ENCODE assay signal across 25 cellular contexts in genomic region chr10:7700577-7701125, GRCh38. TPM values are rescaled to one million over a fixed set of nuclear protein-coding genes. Genes with fewer than 3 reads are reported as not detected.
A peak's percentile ranks its signal among the peaks of the same experiment; 100 is the strongest.
DNase-seq lines count a peak whose midpoint lies in the region; ATAC-seq and TF ChIP-seq lines count a peak whose summit lies in the region.
"Had no signal": no experiment of that assay in that cellular context is flagged by ENCODE, and none has a peak within 500 bp of the region (broad histone marks: within the 10 kb centered on the region; RNA-seq: fewer than 3 reads in every experiment).

No MANE protein-coding gene starts in this region.

- peak; percentile 30 for TF ChIP-seq EP300 in neural cell (conservative IDR thresholded peaks at IDR 0.05; ENCODE audit: poor library complexity, severe bottlenecking)

- H3K27me3 Mint-ChIP-seq in Calu3 (ENCODE audit: unreplicated experiment): no peaks in the 10 kb centered on the region
- peaks cover 34% of the 10 kb centered on the region for H3K27me3 Mint-ChIP-seq in activated CD8-positive, alpha-beta memory T cell treated with anti-CD3 and anti-CD28 coated beads, Interleukin-2, amount 10 ng/mL, durations not matched to agents 7 days and 5 days

- BruUV-seq in Calu3 (replicated peaks; lab: Mats Ljungman, UMichigan): no TSS peak

- TF ChIP-seq CTCF in Calu3 (IDR thresholded peaks at IDR 0.05; ENCODE audit: unreplicated experiment) (no peak), RWPE2 (IDR thresholded peaks at IDR 0.05; ENCODE audit: poor library complexity, severe bottlenecking) (no peak), fibroblast of mammary gland (conservative IDR thresholded peaks at IDR 0.05; ENCODE audit: control insufficient read depth, insufficient read depth, low read depth, low read length) (no peak), neural cell (IDR thresholded peaks at IDR 0.05; ENCODE audit: poor library complexity, severe bottlenecking) (no peak)

- H3K9me3 ChIP-seq in RWPE2 (ENCODE audit: severe bottlenecking): no peaks in the 10 kb centered on the region
- H3K9me3 ChIP-seq in neural cell (ENCODE audit: low read length): no peaks in the 10 kb centered on the region
- H3K9me3 ChIP-seq: transverse colon had no signal

- no peak overlapping the region for H3K4me3 Mint-ChIP-seq in Calu3 (ENCODE audit: low read depth, unreplicated experiment)
- H3K4me3 Mint-ChIP-seq in activated CD8-positive, alpha-beta memory T cell treated with anti-CD3 and anti-CD28 coated beads, Interleukin-2, amount 10 ng/mL, durations not matched to agents 7 days and 5 days: no peak overlapping the region
- H3K4me3 Mint-ChIP-seq: activated naive CD8-positive, alpha-beta T cell treated with anti-CD3 and anti-CD28 coated beads, Interleukin-2, amount 10 ng/mL, durations not matched to agents 7 days and 5 days; activated T-helper 17 cell treated with anti-CD3 and anti-CD28 coated beads, Interleukin-2, amount 50 U/mL, for 72 hours; CD4-positive, CD25-positive, alpha-beta regulatory T cell had no signal

- H3K36me3 ChIP-seq in RWPE2 (ENCODE audit: low read depth): no peaks in the 10 kb centered on the region
- no peaks in the 10 kb centered on the region for H3K36me3 ChIP-seq in neural cell (ENCODE audit: insufficient read depth, low read length)
- H3K36me3 ChIP-seq: transverse colon had no signal

- H3K79me2 ChIP-seq in neural cell (replicated peaks; ENCODE audit: insufficient read depth, low read length): no peaks in the 10 kb centered on the region

- no peak overlapping the region for H2AFZ ChIP-seq in neural cell (ENCODE audit: low read depth, low read length)

- H3K4me2 ChIP-seq in neural cell (ENCODE audit: low read length): no peak overlapping the region

- H3K27me3 ChIP-seq in RWPE2 (ENCODE audit: insufficient read depth, poor library complexity, severe bottlenecking) (no peaks in the 10 kb centered on the region), neural cell (ENCODE audit: insufficient read depth, low read depth, low read length) (no peaks in the 10 kb centered on the region)
- H3K27me3 ChIP-seq: transverse colon had no signal

- DNase-seq in Calu3 (peak; percentile 42), RWPE2 (ENCODE audit: low spot score) (no peak), fibroblast of mammary gland (ENCODE audit: low read depth) (peak; percentile 2), GM03348 (ENCODE audit: low spot score) (no peak), NCI-H1092 (lab: John Stamatoyannopoulos, UW) (no peak), HK-2 (ENCODE audit: unreplicated experiment) (no peak)
- DNase-seq in activated CD8-positive, alpha-beta memory T cell treated with anti-CD3 and anti-CD28 coated beads, Interleukin-2, amount 10 ng/mL, durations not matched to agents 7 days and 5 days: no peak
- DNase-seq: activated naive CD8-positive, alpha-beta T cell treated with anti-CD3 and anti-CD28 coated beads, Interleukin-2, amount 10 ng/mL, durations not matched to agents 7 days and 5 days; CD4-positive, CD25-positive, alpha-beta regulatory T cell; DMS79 treated with DMSO at 0.1 percent for 48 hours; HCEC 1CT; hippocampal formation; left colon; NCI-H187; NCI-H226; stimulated activated naive CD4-positive, alpha-beta T cell treated with Interleukin-2 at 50 U/mL for 16 hours; transverse colon had no signal

- H3K4me3 ChIP-seq in RWPE2 (ENCODE audit: severe bottlenecking) (no peak overlapping the region), fibroblast of mammary gland (ENCODE audit: control insufficient read depth, low read depth, low read length) (no peak overlapping the region), neural cell (ENCODE audit: low read length) (no peak overlapping the region)
- H3K4me3 ChIP-seq: transverse colon had no signal

- H3K9me3 Mint-ChIP-seq in Calu3 (ENCODE audit: low read depth, unreplicated experiment): no peaks in the 10 kb centered on the region
- H3K9me3 Mint-ChIP-seq in activated CD8-positive, alpha-beta memory T cell treated with anti-CD3 and anti-CD28 coated beads, Interleukin-2, amount 10 ng/mL, durations not matched to agents 7 days and 5 days (ENCODE audit: low read depth): no peaks in the 10 kb centered on the region
- H3K9me3 Mint-ChIP-seq: activated naive CD8-positive, alpha-beta T cell treated with anti-CD3 and anti-CD28 coated beads, Interleukin-2, amount 10 ng/mL, durations not matched to agents 7 days and 5 days; activated T-helper 17 cell treated with anti-CD3 and anti-CD28 coated beads, Interleukin-2, amount 50 U/mL, for 72 hours had no signal

- peak; percentile 84 for ATAC-seq in RWPE2 (ENCODE audit: low read depth)
- ATAC-seq in activated CD8-positive, alpha-beta memory T cell treated with anti-CD3 and anti-CD28 coated beads, Interleukin-2, amount 10 ng/mL, durations not matched to agents 7 days and 5 days: no peak
- ATAC-seq: activated T-helper 17 cell treated with anti-CD3 and anti-CD28 coated beads, Interleukin-2, amount 50 U/mL, for 72 hours; left colon; Panc1; sciatic nerve had no signal

- H3K9ac ChIP-seq in neural cell (ENCODE audit: low read length): no peak overlapping the region

- TF ChIP-seq RAD21 in neural cell (conservative IDR thresholded peaks at IDR 0.05): no peak

- no peak overlapping the region for H3K27ac ChIP-seq in RWPE2 (ENCODE audit: poor library complexity, severe bottlenecking)
- H3K27ac ChIP-seq in neural cell (ENCODE audit: low read length): no peak overlapping the region
- H3K27ac ChIP-seq: transverse colon had no signal

- H3K9me2 ChIP-seq in neural cell (ENCODE audit: insufficient read depth, low read length): no peaks in the 10 kb centered on the region

- H3K4me1 ChIP-seq in RWPE2 (ENCODE audit: insufficient read depth, poor library complexity, severe bottlenecking): no peaks in the 10 kb centered on the region
- H3K4me1 ChIP-seq: transverse colon had no signal

- peaks cover 5% of the 10 kb centered on the region for H3K36me3 Mint-ChIP-seq in Calu3 (ENCODE audit: insufficient read depth, unreplicated experiment)
- H3K36me3 Mint-ChIP-seq in activated CD8-positive, alpha-beta memory T cell treated with anti-CD3 and anti-CD28 coated beads, Interleukin-2, amount 10 ng/mL, durations not matched to agents 7 days and 5 days: no peaks in the 10 kb centered on the region
- H3K36me3 Mint-ChIP-seq: activated naive CD8-positive, alpha-beta T cell treated with anti-CD3 and anti-CD28 coated beads, Interleukin-2, amount 10 ng/mL, durations not matched to agents 7 days and 5 days; CD4-positive, CD25-positive, alpha-beta regulatory T cell had no signal

- H3F3A ChIP-seq in neural cell (ENCODE audit: insufficient read depth, low read length, poor library complexity, severe bottlenecking): no peaks in the 10 kb centered on the region

- H3K27ac Mint-ChIP-seq in Calu3 (ENCODE audit: unreplicated experiment): peak overlapping the region; percentile 54
- no peak overlapping the region for H3K27ac Mint-ChIP-seq in activated CD8-positive, alpha-beta memory T cell treated with anti-CD3 and anti-CD28 coated beads, Interleukin-2, amount 10 ng/mL, durations not matched to agents 7 days and 5 days
- H3K27ac Mint-ChIP-seq: activated naive CD8-positive, alpha-beta T cell treated with anti-CD3 and anti-CD28 coated beads, Interleukin-2, amount 10 ng/mL, durations not matched to agents 7 days and 5 days; activated T-helper 17 cell treated with anti-CD3 and anti-CD28 coated beads, Interleukin-2, amount 50 U/mL, for 72 hours; CD4-positive, CD25-positive, alpha-beta regulatory T cell had no signal

- peaks cover 61% of the 10 kb centered on the region for H3K4me1 Mint-ChIP-seq in Calu3 (ENCODE audit: low read depth, unreplicated experiment)
- no peaks in the 10 kb centered on the region for H3K4me1 Mint-ChIP-seq in activated CD8-positive, alpha-beta memory T cell treated with anti-CD3 and anti-CD28 coated beads, Interleukin-2, amount 10 ng/mL, durations not matched to agents 7 days and 5 days
- H3K4me1 Mint-ChIP-seq: activated naive CD8-positive, alpha-beta T cell treated with anti-CD3 and anti-CD28 coated beads, Interleukin-2, amount 10 ng/mL, durations not matched to agents 7 days and 5 days; activated T-helper 17 cell treated with anti-CD3 and anti-CD28 coated beads, Interleukin-2, amount 50 U/mL, for 72 hours; CD4-positive, CD25-positive, alpha-beta regulatory T cell had no signal

- CTCF ChIA-PET in Calu3 (lab: Charles Lee): interaction anchor here (0.9 to 1.1 kb wide), 3 partner anchors 14 to 175 kb away, joined by 3 to 15 read pairs (median 8); no protein-coding TSS in a partner anchor
- CTCF ChIA-PET in activated CD8-positive, alpha-beta memory T cell treated with anti-CD3 and anti-CD28 coated beads, Interleukin-2, amount 10 ng/mL, durations not matched to agents 7 days and 5 days (lab: Charles Lee): interaction anchor here (0.7 to 1.3 kb wide), 2 partner anchors 14 to 112 kb away, joined by 5 read pairs; no protein-coding TSS in a partner anchor

- no peaks in the 10 kb centered on the region for H4K20me1 ChIP-seq in neural cell (ENCODE audit: insufficient read depth)

- intact Hi-C loops in Calu3 (cut with micrococcal nuclease; ENCODE audit: unreplicated experiment): no loop called here

RNA-seq across cellular contexts. Expression of gene ITIH2, which starts 2.5 kb away (rescaled TPM):
- 1.1 and 1.7 TPM in 2 replicates for total RNA-seq in Calu3 (2022)
- not detected in 2 replicates for polyA plus RNA-seq in neural cell
- not detected in 2 replicates for polyA minus RNA-seq in neural cell
- not detected for total RNA-seq in activated CD8-positive, alpha-beta memory T cell treated with anti-CD3 and anti-CD28 coated beads, Interleukin-2, amount 10 ng/mL, durations not matched to agents 7 days and 5 days
- total RNA-seq: activated naive CD8-positive, alpha-beta T cell treated with anti-CD3 and anti-CD28 coated beads, Interleukin-2, amount 10 ng/mL, durations not matched to agents 7 days and 5 days; activated T-helper 17 cell treated with anti-CD3 and anti-CD28 coated beads, Interleukin-2, amount 50 U/mL, for 72 hours; cardiac septum; CD4-positive, CD25-positive, alpha-beta regulatory T cell; fibroblast of lung; HT-29; left colon; sciatic nerve; transverse colon had no signal
- polyA plus RNA-seq: AG04450; CD4-positive, CD25-positive, alpha-beta regulatory T cell; fibroblast of lung had no signal

RNA-seq across cellular contexts. Expression of gene ITIH5, which starts 33.9 kb away (rescaled TPM):
- 2.0 and 5.2 TPM in 2 replicates for total RNA-seq in Calu3 (2022)
- polyA plus RNA-seq in neural cell: 0.28 TPM in 1 of 2 replicates, not detected in the other
- polyA minus RNA-seq in neural cell: 0.23 and 0.24 TPM in 2 replicates
- not detected for total RNA-seq in activated CD8-positive, alpha-beta memory T cell treated with anti-CD3 and anti-CD28 coated beads, Interleukin-2, amount 10 ng/mL, durations not matched to agents 7 days and 5 days
- total RNA-seq: activated naive CD8-positive, alpha-beta T cell treated with anti-CD3 and anti-CD28 coated beads, Interleukin-2, amount 10 ng/mL, durations not matched to agents 7 days and 5 days; CD4-positive, CD25-positive, alpha-beta regulatory T cell; HT-29 had no signal
- polyA plus RNA-seq: CD4-positive, CD25-positive, alpha-beta regulatory T cell had no signal

Comparison
In these comparisons a context has a peak if more than half of its experiments do, and no peak if none do; other contexts are left out.
1. DNase-seq: peak in Calu3 (single experiment) and fibroblast of mammary gland (single experiment); none in RWPE2 (single experiment), activated CD8-positive, alpha-beta memory T cell treated with anti-CD3 and anti-CD28 coated beads, Interleukin-2, amount 10 ng/mL, durations not matched to agents 7 days and 5 days (single experiment), GM03348 (single experiment), NCI-H1092 (single experiment) and HK-2 (single experiment).